In the genomic region with DNA sequence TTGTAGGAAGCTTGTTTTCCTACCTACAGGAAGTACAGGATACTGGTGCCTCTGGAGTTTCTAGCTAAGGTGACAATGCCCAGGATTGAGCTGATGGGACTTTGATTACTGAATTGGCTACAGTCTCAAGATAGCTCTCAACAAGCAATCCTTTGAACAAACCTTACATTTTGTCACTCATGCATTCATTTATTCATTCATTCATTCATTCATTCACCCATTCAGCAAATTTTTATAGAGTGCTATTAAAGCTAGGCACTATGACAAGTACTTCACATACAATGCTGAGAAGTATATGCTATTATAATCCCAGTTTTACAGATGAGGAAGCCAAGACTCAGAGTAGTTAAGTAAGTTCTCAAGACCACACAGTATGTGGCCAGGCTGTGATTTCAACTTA, we compare ENCODE assay signal across 17 cellular contexts.
"Had no signal": no experiment of that assay in that cellular context is flagged by ENCODE, and none has a peak within 500 bp of the region (broad histone marks: within the 10 kb centered on the region; RNA-seq: fewer than 3 reads in every experiment).

No MANE protein-coding gene starts in this region.

- H3K4me3 ChIP-seq: dorsolateral prefrontal cortex, heart left ventricle, mucosa of descending colon, neural progenitor cell, ovary, right atrium auricular region had no signal

- H3K9ac ChIP-seq: neural progenitor cell had no signal

- H3K4me1 ChIP-seq: heart left ventricle, right atrium auricular region had no signal

- H3K27me3 ChIP-seq: dorsolateral prefrontal cortex, heart left ventricle, neural progenitor cell, ovary, right atrium auricular region had no signal

- H3K27ac Mint-ChIP-seq: natural killer cell treated with Interleukin-12 subunit alpha and Interleukin-12 subunit beta and Interleukin-15 and Interleukin-18, amount 100 ng/mL, for 72 hours; neural progenitor cell had no signal

- DNase-seq: cortex of kidney; dorsolateral prefrontal cortex; effector CD8-positive, alpha-beta T cell; foreskin melanocyte; heart left ventricle; hippocampal formation; mammary epithelial cell; mucosa of descending colon; nucleus accumbens; ovary; small intestine; stimulated activated CD4-positive, alpha-beta T cell treated with anti-CD3 and anti-CD28 coated beads, Interleukin-12 subunit alpha, Interleukin-12 subunit beta, amount 100 ng/mL, for 4 hours; stimulated activated naive CD4-positive, alpha-beta T cell treated with Interleukin-2 at 50 U/mL for 16 hours; trophoblast cell had no signal

- ATAC-seq: heart left ventricle; mucosa of descending colon; natural killer cell treated with Interleukin-12 subunit alpha and Interleukin-12 subunit beta and Interleukin-15 and Interleukin-18, amount 100 ng/mL, for 72 hours had no signal

- H3K36me3 ChIP-seq: heart left ventricle, neural progenitor cell, ovary, right atrium auricular region had no signal

- H3K27ac ChIP-seq: dorsolateral prefrontal cortex, heart left ventricle, neural progenitor cell, ovary, right atrium auricular region had no signal

- H3K36me3 Mint-ChIP-seq: natural killer cell treated with Interleukin-12 subunit alpha and Interleukin-12 subunit beta and Interleukin-15 and Interleukin-18, amount 100 ng/mL, for 72 hours; neural progenitor cell had no signal

- H3K4me2 ChIP-seq: neural progenitor cell had no signal

- H3K9me3 Mint-ChIP-seq: natural killer cell treated with Interleukin-12 subunit alpha and Interleukin-12 subunit beta and Interleukin-15 and Interleukin-18, amount 100 ng/mL, for 72 hours; neural progenitor cell had no signal

- H2AFZ ChIP-seq: neural progenitor cell had no signal

- H3K9me3 ChIP-seq: heart left ventricle, mucosa of descending colon, ovary, right atrium auricular region had no signal

- H3K4me3 Mint-ChIP-seq: natural killer cell treated with Interleukin-12 subunit alpha and Interleukin-12 subunit beta and Interleukin-15 and Interleukin-18, amount 100 ng/mL, for 72 hours; neural progenitor cell had no signal

- H3K27me3 Mint-ChIP-seq: natural killer cell treated with Interleukin-12 subunit alpha and Interleukin-12 subunit beta and Interleukin-15 and Interleukin-18, amount 100 ng/mL, for 72 hours had no signal
